25 cellular contexts compared by ENCODE assay signal in the genomic region with DNA sequence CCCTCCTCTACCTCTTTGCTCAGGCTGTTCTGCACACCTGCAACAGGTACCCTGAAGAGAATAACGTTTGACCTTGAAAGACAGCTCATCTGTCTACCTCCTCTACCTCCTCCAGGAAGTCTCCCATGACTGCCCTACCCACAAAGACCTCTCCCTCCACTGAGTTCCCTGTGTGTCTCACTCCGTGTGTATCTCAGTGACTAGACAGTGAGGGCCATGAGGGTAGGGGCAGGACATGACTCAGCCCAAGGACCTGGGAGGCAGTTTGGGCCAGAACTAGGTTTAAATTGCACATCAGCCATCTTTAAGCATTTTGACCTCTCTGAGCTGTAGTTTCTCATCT.
"Had no signal": no experiment of that assay in that cellular context is flagged by ENCODE, and none has a peak within 500 bp of the region (broad histone marks: within the 10 kb centered on the region; RNA-seq: fewer than 3 reads in every experiment).

No MANE protein-coding gene starts in this region.

- H3K27me3 ChIP-seq: colonic mucosa, gastrocnemius medialis, hepatocyte, tibial nerve, vagina had no signal

- DNase-seq: activated CD4-positive, alpha-beta T cell treated with anti-CD3 and anti-CD28 coated beads for 1 hour; activated CD4-positive, alpha-beta T cell treated with anti-CD3 and anti-CD28 coated beads, Interleukin-2, amount 10 ng/mL, durations not matched to agents 7 days and 5 days; activated CD8-positive, alpha-beta T cell treated with anti-CD3 and anti-CD28 coated beads, Interleukin-2, amount 10 ng/mL, durations not matched to agents 7 days and 5 days; activated T-cell treated with anti-CD3 and anti-CD28 coated beads, Interleukin-2, amount 50 U/mL, for 4 hours; anterior cingulate cortex; colonic mucosa; effector memory CD4-positive, alpha-beta T cell; gastrocnemius medialis; glutamatergic neuron; left cardiac atrium; left ventricle myocardium superior; right cardiac atrium; stimulated activated naive CD4-positive, alpha-beta T cell treated with Interleukin-2 at 50 U/mL for 16 hours; SW 1271; T1000 had no signal

- H3K27me3 Mint-ChIP-seq: activated naive CD8-positive, alpha-beta T cell had no signal

- H3K4me3 Mint-ChIP-seq: activated CD4-positive, alpha-beta T cell treated with anti-CD3 and anti-CD28 coated beads, Interleukin-2, amount 10 ng/mL, durations not matched to agents 7 days and 5 days; activated CD8-positive, alpha-beta T cell treated with anti-CD3 and anti-CD28 coated beads, Interleukin-2, amount 10 ng/mL, durations not matched to agents 7 days and 5 days; activated naive CD8-positive, alpha-beta T cell; activated T-cell treated with anti-CD3 and anti-CD28 coated beads, Interleukin-2, amount 50 U/mL, for 4 hours; natural killer cell treated with Interleukin-12 subunit alpha and Interleukin-12 subunit beta and Interleukin-15 and Interleukin-18, amount 100 ng/mL, for 72 hours; T-helper 1 cell treated with Interleukin-12 subunit alpha and Interleukin-12 subunit beta and Interleukin-4 antibody, amounts not matched to agents 30 μg/mL and 1 μg/mL, for 36 hours had no signal

- H3K4me3 ChIP-seq: colonic mucosa, gastrocnemius medialis, hepatocyte, mucosa of descending colon, tibial nerve, vagina had no signal

- H3K9me3 ChIP-seq: gastrocnemius medialis had no signal

- H3K27ac Mint-ChIP-seq: activated CD4-positive, alpha-beta T cell treated with anti-CD3 and anti-CD28 coated beads, Interleukin-2, amount 10 ng/mL, durations not matched to agents 7 days and 5 days; activated CD8-positive, alpha-beta T cell treated with anti-CD3 and anti-CD28 coated beads, Interleukin-2, amount 10 ng/mL, durations not matched to agents 7 days and 5 days; activated naive CD8-positive, alpha-beta T cell; activated T-helper 2 cell treated with anti-CD3 and anti-CD28 coated beads, Interferon-gamma antibody, Interleukin-2, Interleukin-4, amounts not matched to agents 10 μg/mL and 5 μg/mL and 100 μg/mL, durations not matched to agents 14 hours and 24 hours and 36 hours; T-helper 1 cell treated with Interleukin-12 subunit alpha and Interleukin-12 subunit beta and Interleukin-4 antibody, amounts not matched to agents 30 μg/mL and 1 μg/mL, for 36 hours had no signal

- H3K27ac ChIP-seq: colonic mucosa, gastrocnemius medialis, hepatocyte, tibial nerve, vagina had no signal

- ATAC-seq: activated CD8-positive, alpha-beta T cell treated with anti-CD3 and anti-CD28 coated beads, Interleukin-2, amount 10 ng/mL, durations not matched to agents 7 days and 5 days; activated T-cell treated with anti-CD3 and anti-CD28 coated beads, Interleukin-2, amount 50 U/mL, for 4 hours; gastrocnemius medialis; left cardiac atrium; left ventricle myocardium superior; mucosa of descending colon; natural killer cell treated with Interleukin-12 subunit alpha and Interleukin-12 subunit beta and Interleukin-15 and Interleukin-18, amount 100 ng/mL, for 72 hours; right cardiac atrium had no signal

- H3K36me3 ChIP-seq: colonic mucosa, gastrocnemius medialis, tibial nerve, vagina had no signal

- H3K4me1 ChIP-seq: colonic mucosa, gastrocnemius medialis, tibial nerve, vagina had no signal

- FAIRE-seq: bronchial epithelial cell, keratinocyte had no signal
